Comparison of ENCODE assay signal across 8 cellular contexts in the genomic region with DNA sequence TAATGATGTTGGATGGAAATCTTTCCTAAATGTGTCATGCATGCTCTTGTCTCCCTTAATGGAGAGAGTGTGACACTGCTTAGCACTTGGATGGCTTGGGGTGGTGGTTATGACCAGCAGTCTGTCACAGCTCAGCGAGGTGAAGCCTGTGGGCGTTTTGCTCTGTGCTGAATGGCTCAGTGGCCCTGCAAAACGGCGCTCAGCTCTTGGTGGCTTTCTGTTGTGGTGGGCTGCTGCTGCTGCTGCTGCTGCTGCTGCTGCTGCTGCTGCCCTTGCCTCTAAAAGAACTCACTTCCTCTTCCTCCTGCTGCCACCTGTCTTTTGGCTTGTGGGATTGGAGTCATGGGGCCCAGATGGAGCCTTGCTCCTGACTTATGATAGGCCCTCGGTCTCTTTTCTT. TPM values are rescaled to one million over a fixed set of nuclear protein-coding genes. Genes with fewer than 3 reads are reported as not detected.
DNase-seq lines count a peak whose midpoint lies in the region; ATAC-seq and TF ChIP-seq lines count a peak whose summit lies in the region.
"Not testable (repeated sequence)": the region's sequence is repeated elsewhere in the genome, so short reads cannot be mapped to it uniquely, and the experiment has no call there.

No MANE protein-coding gene starts in this region.

- H3K36me3 ChIP-seq in CD4-positive, alpha-beta memory T cell (ENCODE audit: insufficient read depth, low read length): not testable (repeated sequence)
- H3K36me3 ChIP-seq in psoas muscle (ENCODE audit: insufficient read depth in 1 of 2, low read depth in 1 of 2): peaks cover 0 to 17% of the 10 kb centered on the region in 2 donors

- H3K27ac ChIP-seq in CD4-positive, alpha-beta memory T cell (ENCODE audit: low read depth, low read length); psoas muscle: not testable (repeated sequence)

- not testable (repeated sequence) for H3K36me3 Mint-ChIP-seq in CD4-positive, alpha-beta memory T cell; activated CD8-positive, alpha-beta T cell treated with anti-CD3 and anti-CD28 coated beads for 36 hours (ENCODE audit: low read depth)

- intact Hi-C loops in CD4-positive, alpha-beta memory T cell (cut with micrococcal nuclease); activated CD8-positive, alpha-beta T cell treated with anti-CD3 and anti-CD28 coated beads for 36 hours (cut with micrococcal nuclease); psoas muscle (cut with DNase I): not testable (repeated sequence)

- H3K9me3 Mint-ChIP-seq in CD4-positive, alpha-beta memory T cell; activated CD8-positive, alpha-beta T cell treated with anti-CD3 and anti-CD28 coated beads for 36 hours: not testable (repeated sequence)

- ATAC-seq in GM19035 (IDR thresholded peaks at IDR 0.05; ENCODE audit: unreplicated experiment) (peak; percentile 99), GM21619 (IDR thresholded peaks at IDR 0.05; ENCODE audit: unreplicated experiment) (peak; percentile 99), HG03039 (IDR thresholded peaks at IDR 0.05; ENCODE audit: unreplicated experiment) (peak; percentile 96), HG03558 (IDR thresholded peaks at IDR 0.05; ENCODE audit: extremely low read depth, unreplicated experiment) (peak; percentile 92), psoas muscle (peak; percentile 20 to 45 (median 34))
- ATAC-seq in activated CD8-positive, alpha-beta T cell treated with anti-CD3 and anti-CD28 coated beads for 36 hours: peak; percentile 97

- CTCF ChIA-PET in CD4-positive, alpha-beta memory T cell (lab: Charles Lee; ENCODE audit: partially characterized antibody); activated CD8-positive, alpha-beta T cell treated with anti-CD3 and anti-CD28 coated beads for 36 hours (lab: Charles Lee): not testable (repeated sequence)

- not testable (repeated sequence) for H3K9me3 ChIP-seq in CD4-positive, alpha-beta memory T cell (ENCODE audit: control insufficient read depth in 1 of 2, low read length in 2 of 2); psoas muscle

- POLR2A ChIA-PET in CD4-positive, alpha-beta memory T cell (lab: Charles Lee; ENCODE audit: partially characterized antibody); activated CD8-positive, alpha-beta T cell treated with anti-CD3 and anti-CD28 coated beads for 36 hours (lab: Charles Lee): not testable (repeated sequence)

- not testable (repeated sequence) for H3K27me3 ChIP-seq in CD4-positive, alpha-beta memory T cell (ENCODE audit: insufficient read depth, low read length); psoas muscle (ENCODE audit: insufficient read depth in 3 of 3, low read length in 2 of 3)

- H3K27me3 Mint-ChIP-seq in CD4-positive, alpha-beta memory T cell; activated CD8-positive, alpha-beta T cell treated with anti-CD3 and anti-CD28 coated beads for 36 hours: not testable (repeated sequence)

- peak overlapping the region in 6 of 8 donors; percentile 36 to 78 (median 64) for H3K4me3 Mint-ChIP-seq in CD4-positive, alpha-beta memory T cell
- peak overlapping the region; percentile 33 for H3K4me3 Mint-ChIP-seq in activated CD8-positive, alpha-beta T cell treated with anti-CD3 and anti-CD28 coated beads for 36 hours

- not testable (repeated sequence) for TF ChIP-seq CTCF in activated CD8-positive, alpha-beta T cell treated with anti-CD3 and anti-CD28 coated beads for 36 hours (IDR thresholded peaks at IDR 0.05); psoas muscle (IDR thresholded peaks at IDR 0.05)

- peak; percentile 26 to 50 (median 29) for DNase-seq in CD4-positive, alpha-beta memory T cell
- DNase-seq in activated CD8-positive, alpha-beta T cell treated with anti-CD3 and anti-CD28 coated beads for 36 hours: peak; percentile 76
- DNase-seq in central memory CD4-positive, alpha-beta T cell: peak; percentile 26
- not testable (repeated sequence) for DNase-seq in psoas muscle

- not testable (repeated sequence) for H3K4me3 ChIP-seq in CD4-positive, alpha-beta memory T cell (ENCODE audit: low read length in 2 of 2); psoas muscle

- H3K4me1 ChIP-seq in CD4-positive, alpha-beta memory T cell (ENCODE audit: insufficient read depth, low read length); psoas muscle: not testable (repeated sequence)

- H3K27ac Mint-ChIP-seq in CD4-positive, alpha-beta memory T cell: peak overlapping the region in 5 of 7 donors; percentile 77 to 88 (median 83)
- H3K27ac Mint-ChIP-seq in activated CD8-positive, alpha-beta T cell treated with anti-CD3 and anti-CD28 coated beads for 36 hours: peak overlapping the region; percentile 87

- H3K4me1 Mint-ChIP-seq in CD4-positive, alpha-beta memory T cell; activated CD8-positive, alpha-beta T cell treated with anti-CD3 and anti-CD28 coated beads for 36 hours (ENCODE audit: low read depth): not testable (repeated sequence)

- 51 to 58% methylated on average over 2 of the region's 5 CpGs; no CpG with 5 or more reads in 1 of the 3 donors for WGBS in psoas muscle, 3 donors

RNA-seq across cellular contexts. Expression of gene UPK3B, which starts 23.7 kb away (rescaled TPM):
- 1 to 10 TPM; 2.7 to 3.3 TPM for total RNA-seq in CD4-positive, alpha-beta memory T cell
- polyA plus RNA-seq in CD4-positive, alpha-beta memory T cell: not detected
- under 1 TPM in 1 of 2 experiments, not detected in 1; 0.40 TPM for total RNA-seq in activated CD8-positive, alpha-beta T cell treated with anti-CD3 and anti-CD28 coated beads for 36 hours
- total RNA-seq in psoas muscle: under 1 TPM in 3 of 4 donors, not detected in 1; 0.48 to 0.91 (median 0.77) TPM
- polyA plus RNA-seq in psoas muscle: under 1 TPM; 0.12 to 0.23 (median 0.13) TPM

RNA-seq across cellular contexts. Expression of gene DTX2, which starts 25.1 kb away (rescaled TPM):
- 10 to 100 TPM; 44.6 to 47.6 TPM for total RNA-seq in CD4-positive, alpha-beta memory T cell
- 10 to 100 TPM in 1 of 2 donors, 1 to 10 TPM in 1; 4.7 to 16.2 TPM for polyA plus RNA-seq in CD4-positive, alpha-beta memory T cell
- total RNA-seq in activated CD8-positive, alpha-beta T cell treated with anti-CD3 and anti-CD28 coated beads for 36 hours: 10 to 100 TPM; 20.5 to 20.8 TPM
- 10 to 100 TPM; 10.5 to 15.7 (median 14.6) TPM for total RNA-seq in psoas muscle
- polyA plus RNA-seq in psoas muscle: 10 to 100 TPM; 12.8 to 21.5 (median 18.1) TPM

RNA-seq across cellular contexts. Expression of gene SPDYE16, which starts 56.5 kb away (rescaled TPM):
- 1 to 10 TPM in 1 of 2 experiments, under 1 TPM in 1; 0.73 to 1.1 TPM for total RNA-seq in CD4-positive, alpha-beta memory T cell
- under 1 TPM in 1 of 2 donors, not detected in 1; 0.21 TPM for polyA plus RNA-seq in CD4-positive, alpha-beta memory T cell
- under 1 TPM; 0.20 to 0.23 TPM for total RNA-seq in activated CD8-positive, alpha-beta T cell treated with anti-CD3 and anti-CD28 coated beads for 36 hours
- under 1 TPM in 3 of 4 donors, not detected in 1; 0.40 to 0.60 (median 0.44) TPM for total RNA-seq in psoas muscle
- polyA plus RNA-seq in psoas muscle: under 1 TPM; 0.04 to 0.13 (median 0.10) TPM

Comparison
In these comparisons a context has a peak if more than half of its experiments do, and no peak if none do; other contexts are left out.
1. ATAC-seq: peak in every context shown above with its lines; median percentile 99 in GM19035; 99 in GM21619; 97 in activated CD8-positive, alpha-beta T cell treated with anti-CD3 and anti-CD28 coated beads for 36 hours; 96 in HG03039; 92 in HG03558; 34 in psoas muscle.